ENCODE assay signal across 24 cellular contexts in genomic region chr16:12213180-12213579, GRCh38.
DNase-seq lines count a peak whose midpoint lies in the region; ATAC-seq and TF ChIP-seq lines count a peak whose summit lies in the region.
"Had no signal": no experiment of that assay in that cellular context is flagged by ENCODE, and none has a peak within 500 bp of the region (broad histone marks: within the 10 kb centered on the region; RNA-seq: fewer than 3 reads in every experiment).

No MANE protein-coding gene starts in this region.

- DNase-seq in HEK293T (ENCODE audit: extremely low spot score) (no peak), neural progenitor cell (ENCODE audit: low spot score) (no peak), NCI-H2029 (lab: John Stamatoyannopoulos, UW) (no peak), NCI-H1436 treated with DMSO at 0.1 percent for 48 hours (lab: John Stamatoyannopoulos, UW) (no peak)
- DNase-seq: 8988T; ACHN; BE2C; C1 segment of cervical spinal cord; CD4-positive, alpha-beta memory T cell; CD4-positive, CD25-positive, alpha-beta regulatory T cell; CD8-positive, alpha-beta memory T cell; COR-L47; DMS 273 treated with DMSO at 0.1 percent for 48 hours; DMS153; DMS53; DMS79; DND-41; EL; GDM1 had no signal

- H4K20me1 ChIP-seq in OCI-LY1 (ENCODE audit: insufficient read depth, low read length) (no peaks in the 10 kb centered on the region), neural progenitor cell (ENCODE audit: low read depth) (peaks cover 4% of the 10 kb centered on the region)
- H4K20me1 ChIP-seq: BLaER1 had no signal

- peak overlapping the region; percentile 57 for H3K27ac ChIP-seq in OCI-LY1 (ENCODE audit: low read depth, low read length, poor library complexity, severe bottlenecking)
- no peak overlapping the region for H3K27ac ChIP-seq in neural progenitor cell
- H3K27ac ChIP-seq: BLaER1 had no signal

- no peaks in the 10 kb centered on the region for H3K79me2 ChIP-seq in OCI-LY1 (ENCODE audit: insufficient read depth, low read length)
- H3K79me2 ChIP-seq in neural progenitor cell (ENCODE audit: low read depth), result no peaks in the 10 kb centered on the region

- no peak overlapping the region for H2AFZ ChIP-seq in OCI-LY1 (ENCODE audit: low read length)
- H2AFZ ChIP-seq in neural progenitor cell (replicated peaks), result no peak overlapping the region

- ATAC-seq in GM18498 (IDR thresholded peaks at IDR 0.05; ENCODE audit: unreplicated experiment), result no peak
- ATAC-seq: GM12878 had no signal

- TF ChIP-seq CTCF in OCI-LY1 (IDR thresholded peaks at IDR 0.05; ENCODE audit: low read length) (no peak), neural progenitor cell (IDR thresholded peaks at IDR 0.05) (no peak)

- H3K9me2 ChIP-seq in OCI-LY1 (ENCODE audit: low read depth, low read length), result no peaks in the 10 kb centered on the region

- H3K9me3 ChIP-seq in OCI-LY1 (ENCODE audit: low read length) (no peaks in the 10 kb centered on the region), neural progenitor cell (ENCODE audit: low read depth) (no peaks in the 10 kb centered on the region)
- H3K9me3 ChIP-seq: BE2C, BLaER1 had no signal

- H3K27ac Mint-ChIP-seq in neural progenitor cell, result peak overlapping the region; percentile 74
- H3K27ac Mint-ChIP-seq: CD4-positive, alpha-beta memory T cell; CD4-positive, CD25-positive, alpha-beta regulatory T cell had no signal

- CTCF ChIA-PET in HEK293T (lab: Yijun Ruan, JAX), result no interaction called here

- H3F3A ChIP-seq in OCI-LY1 (ENCODE audit: insufficient read depth, low read length) (no peaks in the 10 kb centered on the region), neural progenitor cell (ENCODE audit: low read depth) (peaks cover 17% of the 10 kb centered on the region)

- no peak overlapping the region for H3K9ac ChIP-seq in OCI-LY1 (ENCODE audit: low read length)
- no peak overlapping the region for H3K9ac ChIP-seq in neural progenitor cell

- H3K36me3 Mint-ChIP-seq in neural progenitor cell, result no peaks in the 10 kb centered on the region

- H3K4me3 ChIP-seq in OCI-LY1 (ENCODE audit: low read depth, low read length, poor library complexity, severe bottlenecking) (no peak overlapping the region), neural progenitor cell (no peak overlapping the region)
- H3K4me3 ChIP-seq: BLaER1, GM12878 had no signal

- H3K9me3 Mint-ChIP-seq in neural progenitor cell, result no peaks in the 10 kb centered on the region
- H3K9me3 Mint-ChIP-seq: CD4-positive, alpha-beta memory T cell; CD8-positive, alpha-beta memory T cell had no signal

- peaks cover 11% of the 10 kb centered on the region for H3K4me1 Mint-ChIP-seq in neural progenitor cell
- H3K4me1 Mint-ChIP-seq: CD14-positive monocyte; CD8-positive, alpha-beta memory T cell had no signal

- no peak overlapping the region for H3K4me2 ChIP-seq in OCI-LY1 (ENCODE audit: low read length)
- no peak overlapping the region for H3K4me2 ChIP-seq in neural progenitor cell
- H3K4me2 ChIP-seq: BLaER1 had no signal

- H3K36me3 ChIP-seq in OCI-LY1 (ENCODE audit: insufficient read depth, low read length) (peaks cover 66% of the 10 kb centered on the region), neural progenitor cell (no peaks in the 10 kb centered on the region)
- H3K36me3 ChIP-seq: BE2C had no signal

- H3K4me3 Mint-ChIP-seq in neural progenitor cell, result no peak overlapping the region
- H3K4me3 Mint-ChIP-seq: CD14-positive monocyte; CD4-positive, CD25-positive, alpha-beta regulatory T cell had no signal

- POLR2A ChIA-PET in HEK293T (lab: Yijun Ruan, JAX), result no interaction called here

- H3K27me3 Mint-ChIP-seq in neural progenitor cell (ENCODE audit: insufficient read depth, low read depth), result no peaks in the 10 kb centered on the region
- H3K27me3 Mint-ChIP-seq: CD4-positive, alpha-beta memory T cell; CD4-positive, CD25-positive, alpha-beta regulatory T cell; CD8-positive, alpha-beta memory T cell had no signal

- H3K27me3 ChIP-seq in OCI-LY1 (ENCODE audit: insufficient read depth, low read length) (no peaks in the 10 kb centered on the region), neural progenitor cell (no peaks in the 10 kb centered on the region)
- H3K27me3 ChIP-seq: BE2C, BLaER1 had no signal

- H3K4me1 ChIP-seq in OCI-LY1 (ENCODE audit: insufficient read depth, low read length, severe bottlenecking) (peaks cover 39% of the 10 kb centered on the region), neural progenitor cell (peaks cover 24% of the 10 kb centered on the region)
- H3K4me1 ChIP-seq: BE2C had no signal

TF ChIP-seq in HEK293T, 16 proteins besides CTCF, POLR2A, EP300 and RAD21:
- TF ChIP-seq PKNOX1 (IDR thresholded peaks at IDR 0.05), result peak; percentile 10; the same call in 1 of the 2 replicates
- TF ChIP-seq NFRKB (IDR thresholded peaks at IDR 0.05), result no peak
TF ChIP-seq in HEK293T: peak in this region for 1.
